12 cellular contexts compared by ENCODE assay signal in the genomic region with DNA sequence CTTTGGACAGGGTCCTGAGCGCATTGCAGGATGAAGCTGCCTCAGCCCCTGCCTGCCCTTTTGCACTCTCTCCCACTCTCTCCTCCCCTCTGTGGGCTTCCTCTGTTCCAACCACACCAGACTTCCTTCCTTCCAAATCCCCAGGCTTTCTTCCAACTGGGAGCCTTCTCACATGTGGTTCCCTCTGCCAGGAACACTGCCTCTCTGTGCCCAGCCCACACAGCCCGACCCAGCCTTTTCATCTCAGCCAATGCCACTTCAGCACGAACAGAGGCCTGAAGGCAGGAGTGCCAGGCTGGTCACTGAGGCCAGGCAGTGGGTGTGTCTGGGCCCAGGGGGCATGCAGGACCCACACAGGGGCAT. TPM values are rescaled to one million over a fixed set of nuclear protein-coding genes. Genes with fewer than 3 reads are reported as not detected.
DNase-seq lines count a peak whose midpoint lies in the region; ATAC-seq and TF ChIP-seq lines count a peak whose summit lies in the region.
"Had no signal": no experiment of that assay in that cellular context is flagged by ENCODE, and none has a peak within 500 bp of the region (broad histone marks: within the 10 kb centered on the region; RNA-seq: fewer than 3 reads in every experiment).

No MANE protein-coding gene starts in this region.

- no peaks in the 10 kb centered on the region for H3K9me3 Mint-ChIP-seq in neural crest cell
- H3K9me3 Mint-ChIP-seq in activated CD4-positive, alpha-beta T cell treated with anti-CD3 and anti-CD28 coated beads for 36 hours (ENCODE audit: low read depth): no peaks in the 10 kb centered on the region
- no peaks in the 10 kb centered on the region for H3K9me3 Mint-ChIP-seq in activated naive CD4-positive, alpha-beta T cell treated with anti-CD3 and anti-CD28 coated beads, Interleukin-2, amount 10 ng/mL, durations not matched to agents 7 days and 5 days
- H3K9me3 Mint-ChIP-seq: nephron had no signal

- no peaks in the 10 kb centered on the region for H3K27me3 ChIP-seq in tibial nerve

- peaks cover 45% of the 10 kb centered on the region for H3K4me1 Mint-ChIP-seq in neural crest cell
- H3K4me1 Mint-ChIP-seq in activated CD4-positive, alpha-beta T cell treated with anti-CD3 and anti-CD28 coated beads for 36 hours: peaks cover 41% of the 10 kb centered on the region
- H3K4me1 Mint-ChIP-seq in activated naive CD4-positive, alpha-beta T cell treated with anti-CD3 and anti-CD28 coated beads, Interleukin-2, amount 10 ng/mL, durations not matched to agents 7 days and 5 days: peaks cover 25% of the 10 kb centered on the region

- intact Hi-C loops in activated CD4-positive, alpha-beta T cell treated with anti-CD3 and anti-CD28 coated beads for 36 hours (cut with DNase I, micrococcal nuclease): no loop called here

- POLR2A ChIA-PET in activated CD4-positive, alpha-beta T cell treated with anti-CD3 and anti-CD28 coated beads for 36 hours (lab: Charles Lee): no interaction called here

- no peak for ATAC-seq in activated CD4-positive, alpha-beta T cell treated with anti-CD3 and anti-CD28 coated beads for 36 hours
- ATAC-seq in HG02884 (IDR thresholded peaks at IDR 0.05; ENCODE audit: unreplicated experiment): no peak

- no peak for TF ChIP-seq POLR2A in tibial nerve (IDR thresholded peaks at IDR 0.05)

- no peaks in the 10 kb centered on the region for H3K27me3 Mint-ChIP-seq in neural crest cell (ENCODE audit: low read depth)
- H3K27me3 Mint-ChIP-seq in activated CD4-positive, alpha-beta T cell treated with anti-CD3 and anti-CD28 coated beads for 36 hours: no peaks in the 10 kb centered on the region
- peaks cover 14% of the 10 kb centered on the region for H3K27me3 Mint-ChIP-seq in activated naive CD4-positive, alpha-beta T cell treated with anti-CD3 and anti-CD28 coated beads, Interleukin-2, amount 10 ng/mL, durations not matched to agents 7 days and 5 days

- TF ChIP-seq CTCF in fibroblast of pulmonary artery (IDR thresholded peaks at IDR 0.05; ENCODE audit: low read length, missing control alignments) (no peak), neural crest cell (conservative IDR thresholded peaks at IDR 0.05) (no peak), tibial nerve (IDR thresholded peaks at IDR 0.05) (no peak)

- no peak overlapping the region for H3K4me3 ChIP-seq in fibroblast of pulmonary artery (replicated peaks; ENCODE audit: low read depth, low read length)
- no peak overlapping the region for H3K4me3 ChIP-seq in tibial nerve

- no peak overlapping the region for H3K27ac Mint-ChIP-seq in neural crest cell (ENCODE audit: unreplicated experiment)
- H3K27ac Mint-ChIP-seq in activated CD4-positive, alpha-beta T cell treated with anti-CD3 and anti-CD28 coated beads for 36 hours: no peak overlapping the region
- no peak overlapping the region for H3K27ac Mint-ChIP-seq in activated naive CD4-positive, alpha-beta T cell treated with anti-CD3 and anti-CD28 coated beads, Interleukin-2, amount 10 ng/mL, durations not matched to agents 7 days and 5 days
- H3K27ac Mint-ChIP-seq: activated naive CD4-positive, alpha-beta T cell treated with anti-CD3 and anti-CD28 coated beads for 36 hours had no signal

- DNase-seq in amygdala (lab: John Stamatoyannopoulos, UW) (peak in 45 of 56 donors; percentile 14 to 83 (median 53)), fibroblast of pulmonary artery (ENCODE audit: low read depth) (peak; percentile 65), neural crest cell (ENCODE audit: low read depth, low spot score) (no peak), tibial nerve (ENCODE audit: low spot score in 2 of 2) (no peak), NCI-H526 treated with DMSO at 0.1 percent for 48 hours (lab: John Stamatoyannopoulos, UW) (no peak)
- DNase-seq in activated CD4-positive, alpha-beta T cell treated with anti-CD3 and anti-CD28 coated beads for 36 hours: no peak
- no peak for DNase-seq in activated naive CD4-positive, alpha-beta T cell treated with anti-CD3 and anti-CD28 coated beads, Interleukin-2, amount 10 ng/mL, durations not matched to agents 7 days and 5 days
- DNase-seq: activated naive CD4-positive, alpha-beta T cell treated with anti-CD3 and anti-CD28 coated beads for 36 hours; NCI-H2107; SHP77 had no signal

- peaks cover 0 to 93% (median 53%) of the 10 kb centered on the region in 4 donors for H3K4me1 ChIP-seq in tibial nerve

- CTCF ChIA-PET in activated CD4-positive, alpha-beta T cell treated with anti-CD3 and anti-CD28 coated beads for 36 hours (lab: Charles Lee): no interaction called here
- CTCF ChIA-PET in activated naive CD4-positive, alpha-beta T cell treated with anti-CD3 and anti-CD28 coated beads, Interleukin-2, amount 10 ng/mL, durations not matched to agents 7 days and 5 days (lab: Charles Lee): no interaction called here

- H3K9me3 ChIP-seq in tibial nerve: no peaks in the 10 kb centered on the region

- peaks cover 0 to 43% (median 0%) of the 10 kb centered on the region in 3 donors for H3K36me3 ChIP-seq in tibial nerve

- peak in 1 of 2 donors; percentile 59 for TF ChIP-seq EP300 in tibial nerve (IDR thresholded peaks at IDR 0.05)

- peak overlapping the region; percentile 4 to 89 (median 64) for H3K27ac ChIP-seq in tibial nerve

- peaks cover 3% of the 10 kb centered on the region for H3K36me3 Mint-ChIP-seq in neural crest cell (ENCODE audit: low read depth)
- peaks cover 21% of the 10 kb centered on the region for H3K36me3 Mint-ChIP-seq in activated CD4-positive, alpha-beta T cell treated with anti-CD3 and anti-CD28 coated beads for 36 hours (ENCODE audit: low read depth)
- H3K36me3 Mint-ChIP-seq in activated naive CD4-positive, alpha-beta T cell treated with anti-CD3 and anti-CD28 coated beads, Interleukin-2, amount 10 ng/mL, durations not matched to agents 7 days and 5 days: no peaks in the 10 kb centered on the region

- peak overlapping the region; percentile 78 for H3K4me3 Mint-ChIP-seq in neural crest cell
- no peak overlapping the region for H3K4me3 Mint-ChIP-seq in activated CD4-positive, alpha-beta T cell treated with anti-CD3 and anti-CD28 coated beads for 36 hours
- no peak overlapping the region for H3K4me3 Mint-ChIP-seq in activated naive CD4-positive, alpha-beta T cell treated with anti-CD3 and anti-CD28 coated beads, Interleukin-2, amount 10 ng/mL, durations not matched to agents 7 days and 5 days
- H3K4me3 Mint-ChIP-seq: activated naive CD4-positive, alpha-beta T cell treated with anti-CD3 and anti-CD28 coated beads for 36 hours had no signal

- 20 to 22% methylated on average over 3 of the region's 3 CpGs for WGBS in tibial nerve, 2 donors

RNA-seq across cellular contexts. Expression of a gene that starts 5.9 kb away (rescaled TPM):
- total RNA-seq in neural crest cell (146 and 148 TPM in 2 replicates), tibial nerve (10 to 100 TPM; 17.6 to 54.0 (median 36.8) TPM)
- total RNA-seq in activated CD4-positive, alpha-beta T cell treated with anti-CD3 and anti-CD28 coated beads for 36 hours: 10 to 100 TPM; 31.5 to 33.5 TPM

RNA-seq across cellular contexts. Expression of a gene that starts 13.9 kb away (rescaled TPM):
- total RNA-seq in neural crest cell (61.1 and 68.6 TPM in 2 replicates), tibial nerve (10 to 100 TPM; 65.7 to 99.4 (median 77.2) TPM)
- 10 to 100 TPM; 27.7 to 30.8 TPM for total RNA-seq in activated CD4-positive, alpha-beta T cell treated with anti-CD3 and anti-CD28 coated beads for 36 hours

RNA-seq across cellular contexts. Expression of a gene that starts 53.4 kb away (rescaled TPM):
- total RNA-seq in neural crest cell: 13.6 and 15.2 TPM in 2 replicates
- not detected for total RNA-seq in tibial nerve
- 10 to 100 TPM in 1 of 2 experiments, 1 to 10 TPM in 1; 9.6 to 12.9 TPM for total RNA-seq in activated CD4-positive, alpha-beta T cell treated with anti-CD3 and anti-CD28 coated beads for 36 hours

Comparison
In these comparisons a context has a peak if more than half of its experiments do, and no peak if none do; other contexts are left out.
1. DNase-seq: peak in amygdala (45 of 56) and fibroblast of pulmonary artery (single experiment); none in neural crest cell (single experiment), tibial nerve (0 of 2), activated CD4-positive, alpha-beta T cell treated with anti-CD3 and anti-CD28 coated beads for 36 hours (single experiment), NCI-H526 treated with DMSO at 0.1 percent for 48 hours (single experiment) and activated naive CD4-positive, alpha-beta T cell treated with anti-CD3 and anti-CD28 coated beads, Interleukin-2, amount 10 ng/mL, durations not matched to agents 7 days and 5 days (single experiment).
2. RNA of a gene that starts 53.4 kb away (total RNA-seq): 13.6 to 15.2 TPM in neural crest cell and 9.6 to 12.9 TPM in activated CD4-positive, alpha-beta T cell treated with anti-CD3 and anti-CD28 coated beads for 36 hours; not detected in tibial nerve; every median in the first group is over 10 times any median in the second.